ENCODE assay signal across 36 cellular contexts in genomic region chr5:146584750-146585149, GRCh38.
"Had no signal": no experiment of that assay in that cellular context is flagged by ENCODE, and none has a peak within 500 bp of the region (broad histone marks: within the 10 kb centered on the region; RNA-seq: fewer than 3 reads in every experiment).

No MANE protein-coding gene starts in this region.

- H3K4me3 ChIP-seq: MG63 had no signal

- DNase-seq: Karpas-422, Kasumi-1, MG63, MM.1S, MV-4-11, NCI-H1048, NCI-H1092, NCI-H1092 treated with DMSO at 0.1 percent for 48 hours, NCI-H1105, NCI-H1105 treated with DMSO at 0.1 percent for 48 hours, NCI-H1417, NCI-H1417 treated with DMSO at 0.1 percent for 48 hours, NCI-H1436, NCI-H1436 treated with DMSO at 0.1 percent for 48 hours, NCI-H146, NCI-H1694, NCI-H1694 treated with DMSO at 0.1 percent for 48 hours, NCI-H187, NCI-H187 treated with DMSO at 0.1 percent for 48 hours, NCI-H1930, NCI-H2029, NCI-H2029 treated with DMSO at 0.1 percent for 48 hours, NCI-H2081, NCI-H2081 treated with DMSO at 0.1 percent for 48 hours, NCI-H2107, NCI-H2171, NCI-H2171 treated with DMSO at 0.1 percent for 48 hours, NCI-H2227 treated with DMSO at 0.1 percent for 48 hours, NCI-H226, NCI-H345, NCI-H446, NCI-H446 treated with DMSO at 0.1 percent for 48 hours, NCI-H510A, NCI-H510A treated with DMSO at 0.1 percent for 48 hours, NCI-H524, NCI-H524 treated with DMSO at 0.1 percent for 48 hours had no signal

- H3K36me3 ChIP-seq: MG63 had no signal
